ENCODE assay signal across 8 cellular contexts in genomic region chr15:63212050-63212973, GRCh38. TPM values are rescaled to one million over a fixed set of nuclear protein-coding genes. Genes with fewer than 3 reads are reported as not detected.
DNase-seq lines count a peak whose midpoint lies in the region; ATAC-seq and TF ChIP-seq lines count a peak whose summit lies in the region.

No MANE protein-coding gene starts in this region.

- peaks cover 28% of the 10 kb centered on the region for H3K4me1 ChIP-seq in PC-3 (ENCODE audit: insufficient read depth, low read length)
- H3K4me1 ChIP-seq in smooth muscle cell (ENCODE audit: low read depth) = peaks cover 17% of the 10 kb centered on the region

- 53% methylated on average over 10 of the region's 10 CpGs for WGBS in smooth muscle cell (ENCODE audit: low lambda C conversion rate)

- peak overlapping the region; percentile 65 for H3K4me2 ChIP-seq in PC-3 (ENCODE audit: low read length)
- peak overlapping the region; percentile 30 for H3K4me2 ChIP-seq in smooth muscle cell

- H4K20me1 ChIP-seq in PC-3 (ENCODE audit: low read length) (no peaks in the 10 kb centered on the region), smooth muscle cell (ENCODE audit: low read depth) (peaks cover 22% of the 10 kb centered on the region)

- H3K27ac ChIP-seq in PC-3 (ENCODE audit: low read length) (peak overlapping the region; percentile 57), smooth muscle cell (ENCODE audit: low read depth) (peak overlapping the region; percentile 66)

- H3F3A ChIP-seq in PC-3 (ENCODE audit: low read length, unreplicated experiment) (no peaks in the 10 kb centered on the region), smooth muscle cell (ENCODE audit: low read depth) (peaks cover 9% of the 10 kb centered on the region)

- CTCF ChIA-PET in PC-3 (lab: Charles Lee) = no interaction called here

- H3K9ac ChIP-seq in PC-3 (ENCODE audit: low read length) = no peak overlapping the region; the same call in 1 of the 2 replicates
- peak overlapping the region; percentile 18 for H3K9ac ChIP-seq in smooth muscle cell (ENCODE audit: low read depth)

- DNase-seq in AG10803 (ENCODE audit: low read depth) (peak; percentile 90), PC-3 (peak; percentile 80), smooth muscle cell (lab: John Stamatoyannopoulos, UW; ENCODE audit: unreplicated experiment) (no peak), 8988T (no peak), medulla oblongata (ENCODE audit: extremely low spot score) (no peak)

- H3K9me3 ChIP-seq in PC-3 (ENCODE audit: low read length) (no peaks in the 10 kb centered on the region), smooth muscle cell (replicated peaks; ENCODE audit: low read depth) (no peaks in the 10 kb centered on the region)

- ATAC-seq in GM19455 (IDR thresholded peaks at IDR 0.05; ENCODE audit: unreplicated experiment) = peak; percentile 52
- ATAC-seq in PC-3 = peak; percentile 81
- peak; percentile 29 for ATAC-seq in esophagus mucosa
- ATAC-seq in GM19328 (IDR thresholded peaks at IDR 0.05; ENCODE audit: unreplicated experiment) = no peak

- H3K79me2 ChIP-seq in PC-3 (ENCODE audit: low read length) (peaks cover 19% of the 10 kb centered on the region; the same call in 1 of the 2 replicates), smooth muscle cell (ENCODE audit: low read depth) (peaks cover 13% of the 10 kb centered on the region)

- BruUV-seq in PC-3 (replicated peaks; lab: Mats Ljungman, UMichigan) = no TSS peak

- H3K27me3 ChIP-seq in PC-3 (ENCODE audit: low read length) (no peaks in the 10 kb centered on the region), smooth muscle cell (ENCODE audit: low read depth) (no peaks in the 10 kb centered on the region)

- TF ChIP-seq CTCF in AG10803 (conservative IDR thresholded peaks at IDR 0.05; ENCODE audit: low read length) (no peak), PC-3 (conservative IDR thresholded peaks at IDR 0.05; ENCODE audit: low read depth, low read length) (no peak), smooth muscle cell (IDR thresholded peaks at IDR 0.05; ENCODE audit: borderline replicate concordance, insufficient read depth, poor library complexity, severe bottlenecking) (no peak)

- H2AFZ ChIP-seq in PC-3 (ENCODE audit: low read length) (no peak overlapping the region), smooth muscle cell (ENCODE audit: low read depth) (no peak overlapping the region)

- intact Hi-C loops in PC-3 (cut with micrococcal nuclease) = loop anchor here (1.0 kb wide), 1 partner anchor 9 kb away; no protein-coding TSS in a partner anchor

- H3K36me3 ChIP-seq in PC-3 (ENCODE audit: low read depth, low read length) (no peaks in the 10 kb centered on the region), smooth muscle cell (ENCODE audit: low read depth) (no peaks in the 10 kb centered on the region)

- POLR2A ChIA-PET in PC-3 (lab: Charles Lee; ENCODE audit: unreplicated experiment) = no interaction called here

- H3K4me3 ChIP-seq in AG10803 (ENCODE audit: low read length) (no peak overlapping the region), PC-3 (ENCODE audit: low read length) (no peak overlapping the region; the same call in 1 of the 2 replicates), smooth muscle cell (no peak overlapping the region)

- H3K9me2 ChIP-seq in PC-3 (replicated peaks; ENCODE audit: low read length) = no peaks in the 10 kb centered on the region

RNA-seq across cellular contexts. Expression of gene RAB8B, which starts 22.9 kb away (rescaled TPM):
- total RNA-seq in PC-3 (2014; rRNA removed) (6.2 and 8.5 TPM in 2 replicates), esophagus mucosa (6.7 TPM), smooth muscle cell (34.7 and 42.2 TPM in 2 replicates)
- 10.7 and 11.5 TPM in 2 replicates for polyA plus RNA-seq in smooth muscle cell

RNA-seq across cellular contexts. Expression of gene RPS27L, which starts 55.0 kb away (rescaled TPM):
- total RNA-seq in PC-3 (2014; rRNA removed) (33.9 and 48.5 TPM in 2 replicates), esophagus mucosa (54.4 TPM), smooth muscle cell (180 and 189 TPM in 2 replicates)
- 641 and 660 TPM in 2 replicates for polyA plus RNA-seq in smooth muscle cell

Comparison
In these comparisons a context has a peak if more than half of its experiments do, and no peak if none do; other contexts are left out.
1. DNase-seq: peak in AG10803 (single experiment) and PC-3 (single experiment); none in smooth muscle cell (single experiment), 8988T (single experiment) and medulla oblongata (single experiment).